Comparison of ENCODE assay signal across 8 cellular contexts in the genomic region with DNA sequence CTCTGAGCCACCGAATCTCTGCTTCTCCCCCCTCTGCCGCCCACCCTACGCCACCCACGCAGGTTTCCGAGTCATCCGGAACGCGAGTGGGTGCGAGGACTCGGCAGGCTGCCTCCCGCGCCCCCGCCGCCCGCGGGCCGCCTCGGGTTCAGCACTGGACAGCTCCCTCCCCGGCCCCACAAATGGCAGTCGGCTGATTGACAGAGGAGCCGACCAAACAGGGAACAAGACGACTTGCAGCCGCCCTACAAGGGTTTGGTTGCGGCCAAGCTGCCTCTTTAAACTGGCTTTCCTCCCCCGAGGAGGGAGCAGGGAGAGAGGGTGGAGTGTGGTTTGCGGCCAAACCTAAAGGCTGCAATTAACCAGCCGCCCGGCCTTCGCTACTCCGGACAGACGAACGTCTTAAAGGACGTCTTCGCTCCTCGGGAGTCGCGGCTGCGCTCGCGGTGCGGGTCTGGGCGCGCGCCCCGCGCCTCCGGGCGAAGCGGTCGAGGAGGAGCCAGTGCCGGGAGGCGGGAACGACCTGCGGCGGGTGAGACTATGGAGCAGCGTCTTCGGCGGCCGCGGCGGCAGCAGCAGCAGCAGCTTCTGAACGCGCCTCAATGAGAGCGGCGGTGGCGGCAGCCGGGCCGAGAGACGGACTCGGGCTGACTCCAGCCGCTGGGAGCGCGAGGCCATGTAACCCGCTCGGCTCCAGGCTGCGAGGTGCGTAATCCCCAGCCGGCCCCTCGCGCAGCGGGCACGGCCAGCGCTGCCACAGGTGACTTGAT. TPM values are rescaled to one million over a fixed set of nuclear protein-coding genes. Genes with fewer than 3 reads are reported as not detected.
DNase-seq lines count a peak whose midpoint lies in the region; ATAC-seq lines count a peak whose summit lies in the region.

A gene with protein sequence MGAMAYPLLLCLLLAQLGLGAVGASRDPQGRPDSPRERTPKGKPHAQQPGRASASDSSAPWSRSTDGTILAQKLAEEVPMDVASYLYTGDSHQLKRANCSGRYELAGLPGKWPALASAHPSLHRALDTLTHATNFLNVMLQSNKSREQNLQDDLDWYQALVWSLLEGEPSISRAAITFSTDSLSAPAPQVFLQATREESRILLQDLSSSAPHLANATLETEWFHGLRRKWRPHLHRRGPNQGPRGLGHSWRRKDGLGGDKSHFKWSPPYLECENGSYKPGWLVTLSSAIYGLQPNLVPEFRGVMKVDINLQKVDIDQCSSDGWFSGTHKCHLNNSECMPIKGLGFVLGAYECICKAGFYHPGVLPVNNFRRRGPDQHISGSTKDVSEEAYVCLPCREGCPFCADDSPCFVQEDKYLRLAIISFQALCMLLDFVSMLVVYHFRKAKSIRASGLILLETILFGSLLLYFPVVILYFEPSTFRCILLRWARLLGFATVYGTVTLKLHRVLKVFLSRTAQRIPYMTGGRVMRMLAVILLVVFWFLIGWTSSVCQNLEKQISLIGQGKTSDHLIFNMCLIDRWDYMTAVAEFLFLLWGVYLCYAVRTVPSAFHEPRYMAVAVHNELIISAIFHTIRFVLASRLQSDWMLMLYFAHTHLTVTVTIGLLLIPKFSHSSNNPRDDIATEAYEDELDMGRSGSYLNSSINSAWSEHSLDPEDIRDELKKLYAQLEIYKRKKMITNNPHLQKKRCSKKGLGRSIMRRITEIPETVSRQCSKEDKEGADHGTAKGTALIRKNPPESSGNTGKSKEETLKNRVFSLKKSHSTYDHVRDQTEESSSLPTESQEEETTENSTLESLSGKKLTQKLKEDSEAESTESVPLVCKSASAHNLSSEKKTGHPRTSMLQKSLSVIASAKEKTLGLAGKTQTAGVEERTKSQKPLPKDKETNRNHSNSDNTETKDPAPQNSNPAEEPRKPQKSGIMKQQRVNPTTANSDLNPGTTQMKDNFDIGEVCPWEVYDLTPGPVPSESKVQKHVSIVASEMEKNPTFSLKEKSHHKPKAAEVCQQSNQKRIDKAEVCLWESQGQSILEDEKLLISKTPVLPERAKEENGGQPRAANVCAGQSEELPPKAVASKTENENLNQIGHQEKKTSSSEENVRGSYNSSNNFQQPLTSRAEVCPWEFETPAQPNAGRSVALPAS (N-terminal part only) (plus strand): TSS at position 541 of the 770 bp plus-strand sequence. CDS start 420 bp downstream, outside the sequence.

- H3K4me3 Mint-ChIP-seq in activated T-helper 1 cell treated with anti-CD3 and anti-CD28 coated beads, Interleukin-12 subunit alpha, Interleukin-12 subunit beta, Interleukin-2, Interleukin-4 antibody, amounts not matched to agents 30 ng/mL and 10 ng/mL and 1 ng/mL, durations not matched to agents 14 hours and 24 hours and 36 hours, result no peak within 1 kb of the TSS

- H3K9ac ChIP-seq in mucosa of rectum (ENCODE audit: low read depth in 1 of 2, low read length in 2 of 2), result peak within 1 kb of the TSS in 1 of 2 donors; percentile 47

- H3K27ac Mint-ChIP-seq in activated T-helper 1 cell treated with anti-CD3 and anti-CD28 coated beads, Interleukin-12 subunit alpha, Interleukin-12 subunit beta, Interleukin-2, Interleukin-4 antibody, amounts not matched to agents 30 ng/mL and 10 ng/mL and 1 ng/mL, durations not matched to agents 14 hours and 24 hours and 36 hours, result no peak within 1 kb of the TSS

- no peaks in the 10 kb centered on the region for H3K4me1 Mint-ChIP-seq in activated T-helper 1 cell treated with anti-CD3 and anti-CD28 coated beads, Interleukin-12 subunit alpha, Interleukin-12 subunit beta, Interleukin-2, Interleukin-4 antibody, amounts not matched to agents 30 ng/mL and 10 ng/mL and 1 ng/mL, durations not matched to agents 14 hours and 24 hours and 36 hours (ENCODE audit: low read depth)

- H3K4me1 ChIP-seq in mucosa of rectum (ENCODE audit: control insufficient read depth in 2 of 2, insufficient read depth in 2 of 2, low read length in 2 of 2), result peaks cover 7 to 14% of the 10 kb centered on the region in 2 donors

- peak; percentile 42 for DNase-seq in DMS 273 treated with DMSO at 0.1 percent for 48 hours (lab: John Stamatoyannopoulos, UW)
- peak; percentile 90 for DNase-seq in NCI-H82 (lab: John Stamatoyannopoulos, UW)
- peak; percentile 38 for DNase-seq in activated T-helper 1 cell treated with anti-CD3 and anti-CD28 coated beads, Interleukin-12 subunit alpha, Interleukin-12 subunit beta, Interleukin-2, Interleukin-4 antibody, amounts not matched to agents 30 ng/mL and 10 ng/mL and 1 ng/mL, durations not matched to agents 14 hours and 24 hours and 36 hours (ENCODE audit: low spot score)
- peak; percentile 86 for DNase-seq in fibroblast of gingiva (ENCODE audit: low read depth)
- DNase-seq in stimulated activated CD8-positive, alpha-beta memory T cell treated with anti-CD3 and anti-CD28 coated beads, Interleukin-4, amount 100 ng/mL, for 48 hours, result peak; percentile 69

- H3K9me3 ChIP-seq in mucosa of rectum (ENCODE audit: control insufficient read depth in 2 of 2, low read length in 2 of 2), result no peaks in the 10 kb centered on the region

- H3K27me3 Mint-ChIP-seq in activated T-helper 1 cell treated with anti-CD3 and anti-CD28 coated beads, Interleukin-12 subunit alpha, Interleukin-12 subunit beta, Interleukin-2, Interleukin-4 antibody, amounts not matched to agents 30 ng/mL and 10 ng/mL and 1 ng/mL, durations not matched to agents 14 hours and 24 hours and 36 hours (ENCODE audit: insufficient read depth), result peaks cover 39% of the 10 kb centered on the region

- intact Hi-C loops in activated T-helper 1 cell treated with anti-CD3 and anti-CD28 coated beads, Interleukin-12 subunit alpha, Interleukin-12 subunit beta, Interleukin-2, Interleukin-4 antibody, amounts not matched to agents 30 ng/mL and 10 ng/mL and 1 ng/mL, durations not matched to agents 14 hours and 24 hours and 36 hours (cut with micrococcal nuclease), result no loop called here

- ATAC-seq in HG03442 (IDR thresholded peaks at IDR 0.05; ENCODE audit: unreplicated experiment) (peak; percentile 60), GM18519 (IDR thresholded peaks at IDR 0.05; ENCODE audit: low FRiP score, unreplicated experiment) (no peak)

- no peaks in the 10 kb centered on the region for H3K36me3 ChIP-seq in mucosa of rectum (ENCODE audit: control insufficient read depth in 2 of 2, insufficient read depth in 2 of 2, low read length in 2 of 2)

- no peak within 1 kb of the TSS for H3K27ac ChIP-seq in mucosa of rectum (ENCODE audit: low read depth in 2 of 2, low read length in 2 of 2)

- peaks cover 6% of the 10 kb centered on the region for H3K36me3 Mint-ChIP-seq in activated T-helper 1 cell treated with anti-CD3 and anti-CD28 coated beads, Interleukin-12 subunit alpha, Interleukin-12 subunit beta, Interleukin-2, Interleukin-4 antibody, amounts not matched to agents 30 ng/mL and 10 ng/mL and 1 ng/mL, durations not matched to agents 14 hours and 24 hours and 36 hours (ENCODE audit: low read depth)

- H3K4me3 ChIP-seq in mucosa of rectum (ENCODE audit: low read length in 2 of 2), result peak within 1 kb of the TSS; percentile 68 to 79

- peaks cover 5% of the 10 kb centered on the region for H3K9me3 Mint-ChIP-seq in activated T-helper 1 cell treated with anti-CD3 and anti-CD28 coated beads, Interleukin-12 subunit alpha, Interleukin-12 subunit beta, Interleukin-2, Interleukin-4 antibody, amounts not matched to agents 30 ng/mL and 10 ng/mL and 1 ng/mL, durations not matched to agents 14 hours and 24 hours and 36 hours

- peaks cover 34 to 38% of the 10 kb centered on the region in 2 donors for H3K27me3 ChIP-seq in mucosa of rectum (ENCODE audit: control insufficient read depth in 2 of 2, insufficient read depth in 2 of 2, low read length in 2 of 2)

RNA-seq across cellular contexts. Expression of the gene that starts here (rescaled TPM):
- total RNA-seq in activated T-helper 1 cell treated with anti-CD3 and anti-CD28 coated beads, Interleukin-12 subunit alpha, Interleukin-12 subunit beta, Interleukin-2, Interleukin-4 antibody, amounts not matched to agents 30 ng/mL and 10 ng/mL and 1 ng/mL, durations not matched to agents 14 hours and 24 hours and 36 hours, result not detected in 2 replicates

Comparison
In these comparisons a context has a peak if more than half of its experiments do, and no peak if none do; other contexts are left out.
1. Peak in DNase-seq in activated T-helper 1 cell treated with anti-CD3 and anti-CD28 coated beads, Interleukin-12 subunit alpha, Interleukin-12 subunit beta, Interleukin-2, Interleukin-4 antibody, amounts not matched to agents 30 ng/mL and 10 ng/mL and 1 ng/mL, durations not matched to agents 14 hours and 24 hours and 36 hours; RNA of the gene not detected or under 1 TPM.
2. DNase-seq: peak in every context shown above with its lines; median percentile 90 in NCI-H82; 86 in fibroblast of gingiva; 69 in stimulated activated CD8-positive, alpha-beta memory T cell treated with anti-CD3 and anti-CD28 coated beads, Interleukin-4, amount 100 ng/mL, for 48 hours; 42 in DMS 273 treated with DMSO at 0.1 percent for 48 hours; 38 in activated T-helper 1 cell treated with anti-CD3 and anti-CD28 coated beads, Interleukin-12 subunit alpha, Interleukin-12 subunit beta, Interleukin-2, Interleukin-4 antibody, amounts not matched to agents 30 ng/mL and 10 ng/mL and 1 ng/mL, durations not matched to agents 14 hours and 24 hours and 36 hours.